ENCODE assay signal across 1 cellular context in the genomic region with DNA sequence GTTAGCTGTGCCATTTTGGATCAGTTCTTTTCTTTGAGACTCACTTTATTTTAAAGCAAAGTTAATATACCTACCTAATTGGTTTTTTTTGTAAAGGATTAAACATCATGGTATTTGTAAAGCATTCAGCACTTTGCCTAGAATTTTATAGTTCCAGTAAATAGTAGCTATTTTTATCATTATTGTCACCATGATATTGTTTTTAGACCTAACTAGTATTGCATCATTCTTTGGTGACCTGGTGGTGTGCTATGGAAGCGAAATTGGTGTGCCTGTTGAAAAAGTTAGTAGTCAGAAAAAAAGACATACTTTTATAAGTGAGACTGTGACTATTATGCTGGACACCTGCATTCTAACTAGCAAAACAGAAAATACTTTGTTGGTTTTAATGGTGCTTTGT.
A peak's percentile ranks its signal among the peaks of the same experiment; 100 is the strongest.
TF ChIP-seq lines count a peak whose summit lies in the region.

No MANE protein-coding gene starts in this region.

TF ChIP-seq in K562, 482 proteins besides CTCF, POLR2A, EP300 and RAD21 (continued from another document):
- TF ChIP-seq, protein P1, sequence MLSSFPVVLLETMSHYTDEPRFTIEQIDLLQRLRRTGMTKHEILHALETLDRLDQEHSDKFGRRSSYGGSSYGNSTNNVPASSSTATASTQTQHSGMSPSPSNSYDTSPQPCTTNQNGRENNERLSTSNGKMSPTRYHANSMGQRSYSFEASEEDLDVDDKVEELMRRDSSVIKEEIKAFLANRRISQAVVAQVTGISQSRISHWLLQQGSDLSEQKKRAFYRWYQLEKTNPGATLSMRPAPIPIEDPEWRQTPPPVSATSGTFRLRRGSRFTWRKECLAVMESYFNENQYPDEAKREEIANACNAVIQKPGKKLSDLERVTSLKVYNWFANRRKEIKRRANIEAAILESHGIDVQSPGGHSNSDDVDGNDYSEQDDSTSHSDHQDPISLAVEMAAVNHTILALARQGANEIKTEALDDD (IDR thresholded peaks at IDR 0.05): 0 out of 2 replicates have a peak, but pooled peaks have one; percentile 37
- TF ChIP-seq, protein P2, sequence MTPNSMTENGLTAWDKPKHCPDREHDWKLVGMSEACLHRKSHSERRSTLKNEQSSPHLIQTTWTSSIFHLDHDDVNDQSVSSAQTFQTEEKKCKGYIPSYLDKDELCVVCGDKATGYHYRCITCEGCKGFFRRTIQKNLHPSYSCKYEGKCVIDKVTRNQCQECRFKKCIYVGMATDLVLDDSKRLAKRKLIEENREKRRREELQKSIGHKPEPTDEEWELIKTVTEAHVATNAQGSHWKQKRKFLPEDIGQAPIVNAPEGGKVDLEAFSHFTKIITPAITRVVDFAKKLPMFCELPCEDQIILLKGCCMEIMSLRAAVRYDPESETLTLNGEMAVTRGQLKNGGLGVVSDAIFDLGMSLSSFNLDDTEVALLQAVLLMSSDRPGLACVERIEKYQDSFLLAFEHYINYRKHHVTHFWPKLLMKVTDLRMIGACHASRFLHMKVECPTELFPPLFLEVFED (CRISPR knock-in tag; conservative IDR thresholded peaks at IDR 0.05): no peak
- TF ChIP-seq, protein P3, sequence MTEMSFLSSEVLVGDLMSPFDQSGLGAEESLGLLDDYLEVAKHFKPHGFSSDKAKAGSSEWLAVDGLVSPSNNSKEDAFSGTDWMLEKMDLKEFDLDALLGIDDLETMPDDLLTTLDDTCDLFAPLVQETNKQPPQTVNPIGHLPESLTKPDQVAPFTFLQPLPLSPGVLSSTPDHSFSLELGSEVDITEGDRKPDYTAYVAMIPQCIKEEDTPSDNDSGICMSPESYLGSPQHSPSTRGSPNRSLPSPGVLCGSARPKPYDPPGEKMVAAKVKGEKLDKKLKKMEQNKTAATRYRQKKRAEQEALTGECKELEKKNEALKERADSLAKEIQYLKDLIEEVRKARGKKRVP (CRISPR knock-in tag; IDR thresholded peaks at IDR 0.05): peak; percentile 88
- no peak for TF ChIP-seq BRD4 (IDR thresholded peaks at IDR 0.05)
- 0 out of 2 replicates have a peak, but pooled peaks have one; percentile 43 for TF ChIP-seq ZNF668 (CRISPR knock-in tag; IDR thresholded peaks at IDR 0.05)
- TF ChIP-seq ZNF175 (CRISPR knock-in tag; IDR thresholded peaks at IDR 0.05; ENCODE audit: low read depth): peak; percentile 64; the same call in 1 of the 2 replicates
- TF ChIP-seq ZNF77 (CRISPR knock-in tag; IDR thresholded peaks at IDR 0.05): no peak
- TF ChIP-seq ZNF23 (CRISPR knock-in tag; IDR thresholded peaks at IDR 0.05): no peak
- TF ChIP-seq, protein P4, sequence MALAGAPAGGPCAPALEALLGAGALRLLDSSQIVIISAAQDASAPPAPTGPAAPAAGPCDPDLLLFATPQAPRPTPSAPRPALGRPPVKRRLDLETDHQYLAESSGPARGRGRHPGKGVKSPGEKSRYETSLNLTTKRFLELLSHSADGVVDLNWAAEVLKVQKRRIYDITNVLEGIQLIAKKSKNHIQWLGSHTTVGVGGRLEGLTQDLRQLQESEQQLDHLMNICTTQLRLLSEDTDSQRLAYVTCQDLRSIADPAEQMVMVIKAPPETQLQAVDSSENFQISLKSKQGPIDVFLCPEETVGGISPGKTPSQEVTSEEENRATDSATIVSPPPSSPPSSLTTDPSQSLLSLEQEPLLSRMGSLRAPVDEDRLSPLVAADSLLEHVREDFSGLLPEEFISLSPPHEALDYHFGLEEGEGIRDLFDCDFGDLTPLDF (CRISPR knock-in tag; IDR thresholded peaks at IDR 0.05): no peak
- TF ChIP-seq, protein P5, sequence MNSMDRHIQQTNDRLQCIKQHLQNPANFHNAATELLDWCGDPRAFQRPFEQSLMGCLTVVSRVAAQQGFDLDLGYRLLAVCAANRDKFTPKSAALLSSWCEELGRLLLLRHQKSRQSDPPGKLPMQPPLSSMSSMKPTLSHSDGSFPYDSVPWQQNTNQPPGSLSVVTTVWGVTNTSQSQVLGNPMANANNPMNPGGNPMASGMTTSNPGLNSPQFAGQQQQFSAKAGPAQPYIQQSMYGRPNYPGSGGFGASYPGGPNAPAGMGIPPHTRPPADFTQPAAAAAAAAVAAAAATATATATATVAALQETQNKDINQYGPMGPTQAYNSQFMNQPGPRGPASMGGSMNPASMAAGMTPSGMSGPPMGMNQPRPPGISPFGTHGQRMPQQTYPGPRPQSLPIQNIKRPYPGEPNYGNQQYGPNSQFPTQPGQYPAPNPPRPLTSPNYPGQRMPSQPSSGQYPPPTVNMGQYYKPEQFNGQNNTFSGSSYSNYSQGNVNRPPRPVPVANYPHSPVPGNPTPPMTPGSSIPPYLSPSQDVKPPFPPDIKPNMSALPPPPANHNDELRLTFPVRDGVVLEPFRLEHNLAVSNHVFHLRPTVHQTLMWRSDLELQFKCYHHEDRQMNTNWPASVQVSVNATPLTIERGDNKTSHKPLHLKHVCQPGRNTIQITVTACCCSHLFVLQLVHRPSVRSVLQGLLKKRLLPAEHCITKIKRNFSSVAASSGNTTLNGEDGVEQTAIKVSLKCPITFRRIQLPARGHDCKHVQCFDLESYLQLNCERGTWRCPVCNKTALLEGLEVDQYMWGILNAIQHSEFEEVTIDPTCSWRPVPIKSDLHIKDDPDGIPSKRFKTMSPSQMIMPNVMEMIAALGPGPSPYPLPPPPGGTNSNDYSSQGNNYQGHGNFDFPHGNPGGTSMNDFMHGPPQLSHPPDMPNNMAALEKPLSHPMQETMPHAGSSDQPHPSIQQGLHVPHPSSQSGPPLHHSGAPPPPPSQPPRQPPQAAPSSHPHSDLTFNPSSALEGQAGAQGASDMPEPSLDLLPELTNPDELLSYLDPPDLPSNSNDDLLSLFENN (IDR thresholded peaks at IDR 0.05; ENCODE audit: low read depth in 2 of 2, low read length in 2 of 2): no peak
- TF ChIP-seq KLF10 (CRISPR knock-in tag; IDR thresholded peaks at IDR 0.05): no peak
